In genomic region chr3:124856687-124857086, GRCh38 we compare ENCODE assay signal across 24 cellular contexts.
"Had no signal": no experiment of that assay in that cellular context is flagged by ENCODE, and none has a peak within 500 bp of the region (broad histone marks: within the 10 kb centered on the region; RNA-seq: fewer than 3 reads in every experiment).

No MANE protein-coding gene starts in this region.

- H3K9me3 Mint-ChIP-seq: endodermal cell; memory B cell; neural crest cell; stimulated activated naive CD8-positive, alpha-beta T cell treated with anti-CD3 and anti-CD28 coated beads, Interleukin-15, Interleukin-2, amounts not matched to agents 100 ng/mL and 50 ng/mL, for 24 hours; T-helper 1 cell treated with Interleukin-12 subunit alpha and Interleukin-12 subunit beta and Interleukin-4 antibody, amounts not matched to agents 30 μg/mL and 1 μg/mL, for 36 hours had no signal

- H3K27ac ChIP-seq: body of pancreas, colonic mucosa, epithelial cell of prostate, psoas muscle had no signal

- H3K9me3 ChIP-seq: body of pancreas, colonic mucosa, left ventricle myocardium inferior, mucosa of descending colon, psoas muscle had no signal

- H3K27me3 ChIP-seq: body of pancreas, colonic mucosa had no signal

- H3K36me3 Mint-ChIP-seq: activated naive CD8-positive, alpha-beta T cell; memory B cell; naive B cell had no signal

- ATAC-seq: activated CD4-positive, CD25-positive, alpha-beta regulatory T cell treated with anti-CD3 and anti-CD28 coated beads, Interleukin-2, amount 50 U/mL, for 24 hours; body of pancreas; mucosa of descending colon; psoas muscle; right cardiac atrium had no signal

- H3K27ac Mint-ChIP-seq: activated naive CD8-positive, alpha-beta T cell; endodermal cell; memory B cell; naive B cell; stimulated activated naive CD8-positive, alpha-beta T cell treated with anti-CD3 and anti-CD28 coated beads, Interleukin-15, Interleukin-2, amounts not matched to agents 100 ng/mL and 50 ng/mL, for 24 hours; T-helper 1 cell treated with Interleukin-12 subunit alpha and Interleukin-12 subunit beta and Interleukin-4 antibody, amounts not matched to agents 30 μg/mL and 1 μg/mL, for 36 hours had no signal

- DNase-seq: activated CD4-positive, alpha-beta T cell treated with anti-CD3 and anti-CD28 coated beads, Interleukin-2, amount 50 U/mL, for 4 hours; activated gamma-delta T cell; amniotic stem cell; body of pancreas; caudate nucleus; colonic mucosa; endodermal cell; foreskin melanocyte; left ventricle myocardium inferior; mucosa of descending colon; naive B cell; psoas muscle; right cardiac atrium; stimulated activated CD4-positive, alpha-beta T cell treated with anti-CD3 and anti-CD28 coated beads, Interleukin-15, amount 100 ng/mL, for 24 hours; stimulated activated CD4-positive, alpha-beta T cell treated with anti-CD3 and anti-CD28 coated beads, Interleukin-2, amount 100 ng/mL, for 48 hours; trophoblast cell had no signal

- H3K4me1 Mint-ChIP-seq: memory B cell, naive B cell had no signal

- H3K36me3 ChIP-seq: colonic mucosa had no signal

- H3K4me1 ChIP-seq: colonic mucosa had no signal

- H3K4me3 ChIP-seq: body of pancreas, colonic mucosa, left ventricle myocardium inferior, mucosa of descending colon, psoas muscle, skin epidermis had no signal

- H3K4me3 Mint-ChIP-seq: activated naive CD8-positive, alpha-beta T cell; endodermal cell; memory B cell; naive B cell; neural crest cell; stimulated activated naive CD8-positive, alpha-beta T cell treated with anti-CD3 and anti-CD28 coated beads, Interleukin-15, Interleukin-2, amounts not matched to agents 100 ng/mL and 50 ng/mL, for 24 hours; T-helper 1 cell treated with Interleukin-12 subunit alpha and Interleukin-12 subunit beta and Interleukin-4 antibody, amounts not matched to agents 30 μg/mL and 1 μg/mL, for 36 hours had no signal
